7 cellular contexts compared by ENCODE assay signal in the genomic region with DNA sequence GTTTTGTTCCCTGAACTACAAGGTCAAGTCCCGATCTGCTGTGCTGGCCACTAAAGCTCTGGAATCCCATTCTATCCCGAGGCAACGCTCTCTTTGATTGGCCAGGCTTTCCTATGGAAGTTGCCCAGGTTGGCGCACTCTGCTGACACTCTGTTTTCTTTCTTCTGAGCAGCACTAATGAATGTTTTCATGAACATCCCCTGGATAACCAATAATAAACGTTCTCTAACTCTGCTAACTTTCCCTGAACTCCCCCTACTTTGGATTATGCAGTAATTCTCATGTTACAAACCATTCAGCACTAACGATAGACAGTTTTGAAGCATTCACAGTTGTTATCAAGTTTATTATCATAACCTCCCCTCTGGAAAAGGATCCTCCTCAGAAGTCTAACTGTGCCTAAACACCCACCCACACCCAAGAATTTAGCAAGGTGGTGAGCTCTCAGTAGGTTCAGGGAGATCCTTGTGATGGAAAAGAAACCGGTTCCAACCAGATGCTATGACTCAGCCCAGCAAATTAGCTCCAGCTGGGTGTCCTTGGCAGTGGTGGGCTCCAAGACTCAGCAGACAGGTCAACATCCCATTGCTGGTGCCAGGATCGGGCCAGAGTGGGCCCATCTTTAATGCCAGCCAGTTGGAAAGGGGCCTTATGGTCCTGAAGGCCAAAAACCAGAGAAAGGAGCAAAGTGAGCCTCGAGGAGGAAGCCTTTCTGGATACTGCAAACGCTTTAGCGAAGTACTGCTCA.
DNase-seq lines count a peak whose midpoint lies in the region; ATAC-seq and TF ChIP-seq lines count a peak whose summit lies in the region.

No MANE protein-coding gene starts in this region.

- DNase-seq in Kasumi-1 (lab: John Stamatoyannopoulos, UW) (peak; percentile 9 to 14), islet precursor cell (peak; percentile 66), testis (peak; percentile 36), iPS-NIHi7 (ENCODE audit: extremely low spot score) (no peak), globus pallidus (ENCODE audit: low spot score) (no peak)

- no peaks in the 10 kb centered on the region for H3K9me3 ChIP-seq in testis

- WGBS in testis, 2 donors: 42 to 47% methylated on average over 11 of the region's 11 CpGs

- intact Hi-C loops in testis (cut with DNase I; ENCODE audit: low total_unique reads): no loop called here

- H3K4me3 Mint-ChIP-seq in brain: peak overlapping the region in 1 of 5 experiments; percentile 0

- H3K4me1 Mint-ChIP-seq in brain: peaks cover 50% of the 10 kb centered on the region

- no peaks in the 10 kb centered on the region for H3K27me3 Mint-ChIP-seq in brain

- peak overlapping the region in 4 of 5 experiments; percentile 32 to 89 (median 60) for H3K27ac Mint-ChIP-seq in brain

- no peaks in the 10 kb centered on the region for H3K9me3 Mint-ChIP-seq in brain

- H3K36me3 Mint-ChIP-seq in brain: peaks cover 15% of the 10 kb centered on the region

- peaks cover 38% of the 10 kb centered on the region for H3K4me1 ChIP-seq in testis

- no peaks in the 10 kb centered on the region for H3K36me3 ChIP-seq in testis (ENCODE audit: low read depth, missing control alignments)

- peak overlapping the region in 1 of 2 donors; percentile 46 for H3K27ac ChIP-seq in testis

- H3K27me3 ChIP-seq in testis: no peaks in the 10 kb centered on the region

- TF ChIP-seq CTCF in brain (conservative IDR thresholded peaks at IDR 0.05): no peak
- no peak for TF ChIP-seq CTCF in testis (IDR thresholded peaks at IDR 0.05)

- no peak overlapping the region for H3K4me3 ChIP-seq in testis

- TF ChIP-seq POLR2A in testis (IDR thresholded peaks at IDR 0.05): no peak

- ATAC-seq in esophagus mucosa: no peak

Comparison
In these comparisons a context has a peak if more than half of its experiments do, and no peak if none do; other contexts are left out.
1. DNase-seq: peak in Kasumi-1 (2 of 2), islet precursor cell (single experiment) and testis (single experiment); none in iPS-NIHi7 (single experiment) and globus pallidus (single experiment).